ENCODE assay signal across 11 cellular contexts in genomic region chr14:23055621-23056256, GRCh38. TPM values are rescaled to one million over a fixed set of nuclear protein-coding genes. Genes with fewer than 3 reads are reported as not detected.
DNase-seq lines count a peak whose midpoint lies in the region; ATAC-seq and TF ChIP-seq lines count a peak whose summit lies in the region.
"Had no signal": no experiment of that assay in that cellular context is flagged by ENCODE, and none has a peak within 500 bp of the region (broad histone marks: within the 10 kb centered on the region; RNA-seq: fewer than 3 reads in every experiment).

No MANE protein-coding gene starts in this region.

- no peak for ATAC-seq in stimulated activated effector memory CD8-positive, alpha-beta T cell treated with anti-CD3 and anti-CD28 coated beads, Interleukin-12 subunit alpha, Interleukin-12 subunit beta, amount 100 ng/mL, for 72 hours

- H3K36me3 Mint-ChIP-seq in activated naive CD8-positive, alpha-beta T cell: no peaks in the 10 kb centered on the region
- peaks cover 6% of the 10 kb centered on the region for H3K36me3 Mint-ChIP-seq in activated naive CD8-positive, alpha-beta T cell treated with anti-CD3 and anti-CD28 coated beads for 36 hours
- H3K36me3 Mint-ChIP-seq in stimulated activated effector memory CD8-positive, alpha-beta T cell treated with anti-CD3 and anti-CD28 coated beads, Interleukin-12 subunit alpha, Interleukin-12 subunit beta, amount 100 ng/mL, for 72 hours: peaks cover 30% of the 10 kb centered on the region

- no peaks in the 10 kb centered on the region for H3K9me3 Mint-ChIP-seq in activated naive CD8-positive, alpha-beta T cell (ENCODE audit: low read depth)
- H3K9me3 Mint-ChIP-seq in activated naive CD8-positive, alpha-beta T cell treated with anti-CD3 and anti-CD28 coated beads for 36 hours: no peaks in the 10 kb centered on the region
- H3K9me3 Mint-ChIP-seq in stimulated activated effector memory CD8-positive, alpha-beta T cell treated with anti-CD3 and anti-CD28 coated beads, Interleukin-12 subunit alpha, Interleukin-12 subunit beta, amount 100 ng/mL, for 72 hours: no peaks in the 10 kb centered on the region

- CTCF ChIA-PET in RWPE1 (lab: Yijun Ruan, JAX): interaction anchor here (0.8 to 4.5 kb wide), 7 partner anchors 9 to 69 kb away, joined by 3 to 69 read pairs (median 5); partner anchors contain the start of gene PSMB11

- TF ChIP-seq CTCF in RWPE1 (conservative IDR thresholded peaks at IDR 0.05; ENCODE audit: low read depth): no peak

- no peaks in the 10 kb centered on the region for H3K27me3 Mint-ChIP-seq in activated naive CD8-positive, alpha-beta T cell
- peaks cover 13% of the 10 kb centered on the region for H3K27me3 Mint-ChIP-seq in activated naive CD8-positive, alpha-beta T cell treated with anti-CD3 and anti-CD28 coated beads for 36 hours

- intact Hi-C loops in head of caudate nucleus (cut with DNase I): loop anchor here (2.0 kb wide), 1 partner anchor 69 kb away; no protein-coding TSS in a partner anchor

- H3K4me1 Mint-ChIP-seq in activated naive CD8-positive, alpha-beta T cell (ENCODE audit: low read depth): peaks cover 17% of the 10 kb centered on the region
- H3K4me1 Mint-ChIP-seq in activated naive CD8-positive, alpha-beta T cell treated with anti-CD3 and anti-CD28 coated beads for 36 hours: peaks cover 17% of the 10 kb centered on the region
- peaks cover 27% of the 10 kb centered on the region for H3K4me1 Mint-ChIP-seq in stimulated activated effector memory CD8-positive, alpha-beta T cell treated with anti-CD3 and anti-CD28 coated beads, Interleukin-12 subunit alpha, Interleukin-12 subunit beta, amount 100 ng/mL, for 72 hours

- H3K4me3 Mint-ChIP-seq in activated naive CD8-positive, alpha-beta T cell: peak overlapping the region; percentile 79
- H3K4me3 Mint-ChIP-seq in activated naive CD8-positive, alpha-beta T cell treated with anti-CD3 and anti-CD28 coated beads for 36 hours: no peak overlapping the region
- peak overlapping the region; percentile 76 for H3K4me3 Mint-ChIP-seq in stimulated activated effector memory CD8-positive, alpha-beta T cell treated with anti-CD3 and anti-CD28 coated beads, Interleukin-12 subunit alpha, Interleukin-12 subunit beta, amount 100 ng/mL, for 72 hours

- POLR2A ChIA-PET in RWPE1 (lab: Yijun Ruan, JAX; ENCODE audit: low non-redundant PET): no interaction called here

- peak overlapping the region; percentile 95 for H3K27ac ChIP-seq in RWPE1

- no peak overlapping the region for H3K27ac Mint-ChIP-seq in activated naive CD8-positive, alpha-beta T cell
- H3K27ac Mint-ChIP-seq in activated naive CD8-positive, alpha-beta T cell treated with anti-CD3 and anti-CD28 coated beads for 36 hours: no peak overlapping the region
- H3K27ac Mint-ChIP-seq in stimulated activated effector memory CD8-positive, alpha-beta T cell treated with anti-CD3 and anti-CD28 coated beads, Interleukin-12 subunit alpha, Interleukin-12 subunit beta, amount 100 ng/mL, for 72 hours: peak overlapping the region; percentile 60

- no peak for DNase-seq in activated naive CD8-positive, alpha-beta T cell treated with anti-CD3 and anti-CD28 coated beads for 36 hours
- DNase-seq in RWPE1 (ENCODE audit: low spot score) (no peak), head of caudate nucleus (peak in 35 of 42 donors; percentile 26 to 86 (median 57)), NCI-H446 treated with DMSO at 0.1 percent for 48 hours (lab: John Stamatoyannopoulos, UW) (no peak), NCI-H748 treated with DMSO at 0.1 percent for 48 hours (lab: John Stamatoyannopoulos, UW) (no peak), Ammon's horn (ENCODE audit: low spot score) (no peak)
- DNase-seq in stimulated activated effector memory CD8-positive, alpha-beta T cell treated with anti-CD3 and anti-CD28 coated beads, Interleukin-12 subunit alpha, Interleukin-12 subunit beta, amount 100 ng/mL, for 72 hours (ENCODE audit: low spot score in 2 of 2): no peak
- DNase-seq: activated naive CD4-positive, alpha-beta T cell had no signal

RNA-seq across cellular contexts. Expression of gene CDH24, which starts 1.6 kb away (rescaled TPM):
- total RNA-seq in activated naive CD8-positive, alpha-beta T cell treated with anti-CD3 and anti-CD28 coated beads for 36 hours: under 1 TPM; 0.49 to 0.52 TPM

RNA-seq across cellular contexts. Expression of gene PSMB11, which starts 13.7 kb away (rescaled TPM):
- not detected for total RNA-seq in activated naive CD8-positive, alpha-beta T cell treated with anti-CD3 and anti-CD28 coated beads for 36 hours
- total RNA-seq: esophagus muscularis mucosa, myocyte had no signal

RNA-seq across cellular contexts. Expression of gene PSMB5, which starts 21.0 kb away (rescaled TPM):
- total RNA-seq in activated naive CD8-positive, alpha-beta T cell treated with anti-CD3 and anti-CD28 coated beads for 36 hours: 100 to 1,000 TPM; 162 to 164 TPM

RNA-seq across cellular contexts. Expression of gene ACIN1, which starts 39.2 kb away (rescaled TPM):
- total RNA-seq in activated naive CD8-positive, alpha-beta T cell treated with anti-CD3 and anti-CD28 coated beads for 36 hours: 100 to 1,000 TPM; 160 to 174 TPM

RNA-seq across cellular contexts. Expression of gene C14orf119, which starts 39.6 kb away (rescaled TPM):
- 10 to 100 TPM; 52.0 to 57.0 TPM for total RNA-seq in activated naive CD8-positive, alpha-beta T cell treated with anti-CD3 and anti-CD28 coated beads for 36 hours

Comparison
In these comparisons a context has a peak if more than half of its experiments do, and no peak if none do; other contexts are left out.
1. DNase-seq: peak in head of caudate nucleus (35 of 42); none in activated naive CD8-positive, alpha-beta T cell treated with anti-CD3 and anti-CD28 coated beads for 36 hours (single experiment), RWPE1 (single experiment), stimulated activated effector memory CD8-positive, alpha-beta T cell treated with anti-CD3 and anti-CD28 coated beads, Interleukin-12 subunit alpha, Interleukin-12 subunit beta, amount 100 ng/mL, for 72 hours (0 of 2), NCI-H446 treated with DMSO at 0.1 percent for 48 hours (single experiment), NCI-H748 treated with DMSO at 0.1 percent for 48 hours (single experiment) and Ammon's horn (single experiment).